Comparison of ENCODE assay signal across 11 cellular contexts in the genomic region with DNA sequence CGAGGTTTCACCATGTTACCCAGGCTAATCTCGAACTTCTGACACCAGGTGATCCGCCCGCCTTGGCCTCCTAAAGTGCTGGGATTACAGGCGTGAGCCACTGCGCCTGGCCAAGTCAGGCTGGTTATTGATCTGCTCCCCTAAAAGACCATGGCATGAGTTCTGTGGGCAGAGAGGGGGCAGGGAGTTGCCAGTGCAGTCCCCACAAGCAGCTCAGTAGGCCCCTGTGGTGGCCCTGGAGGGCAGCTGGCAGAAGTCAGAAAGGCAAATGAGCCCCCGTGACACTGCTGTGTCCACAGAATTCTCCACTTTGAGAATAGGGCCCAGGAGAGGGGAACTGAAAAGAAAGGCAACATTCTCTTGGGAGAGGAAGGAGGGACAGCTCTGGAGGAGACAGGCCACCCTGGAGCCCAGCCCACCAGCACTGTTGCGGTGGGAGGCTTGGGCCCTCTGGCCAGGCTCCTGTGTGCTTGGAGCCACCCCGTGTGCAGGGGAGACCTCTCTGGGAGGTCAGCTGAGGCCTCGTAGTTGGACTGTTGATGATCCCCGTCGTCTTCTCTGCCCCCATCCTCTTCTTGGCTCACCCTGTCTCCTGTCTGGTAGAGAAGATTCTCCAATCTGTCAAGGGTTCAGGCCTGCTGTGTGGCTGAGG. TPM values are rescaled to one million over a fixed set of nuclear protein-coding genes. Genes with fewer than 3 reads are reported as not detected.
DNase-seq lines count a peak whose midpoint lies in the region; ATAC-seq and TF ChIP-seq lines count a peak whose summit lies in the region.
"Had no signal": no experiment of that assay in that cellular context is flagged by ENCODE, and none has a peak within 500 bp of the region (broad histone marks: within the 10 kb centered on the region; RNA-seq: fewer than 3 reads in every experiment).

No MANE protein-coding gene starts in this region.

- H3K27me3 Mint-ChIP-seq in CD8-positive, alpha-beta memory T cell, result peaks cover 0 to 11% of the 10 kb centered on the region in 2 donors
- no peaks in the 10 kb centered on the region for H3K27me3 Mint-ChIP-seq in activated CD8-positive, alpha-beta T cell treated with anti-CD3 and anti-CD28 coated beads for 36 hours
- H3K27me3 Mint-ChIP-seq in immature natural killer cell (ENCODE audit: low read depth in 3 of 3), result peaks cover 33 to 61% (median 51%) of the 10 kb centered on the region in 3 donors

- POLR2A ChIA-PET in CD8-positive, alpha-beta memory T cell (lab: Charles Lee), result interaction anchor here (0.6 to 3.6 kb wide), 2 partner anchors 14 to 15 kb away, joined by 3 to 65 read pairs; partner anchors contain the start of gene CEMP1
- POLR2A ChIA-PET in activated CD8-positive, alpha-beta T cell treated with anti-CD3 and anti-CD28 coated beads for 36 hours (lab: Charles Lee), result interaction anchor here (0.9 to 6.2 kb wide), 3 partner anchors 9 to 363 kb away, joined by 3 to 67 read pairs (median 4); partner anchors contain the start of genes CEMP1 and TRAF7

- no peak for TF ChIP-seq CTCF in activated CD8-positive, alpha-beta T cell treated with anti-CD3 and anti-CD28 coated beads for 36 hours (IDR thresholded peaks at IDR 0.05)
- no peak for TF ChIP-seq CTCF in spleen (IDR thresholded peaks at IDR 0.05 in 8 of 11, conservative IDR thresholded peaks at IDR 0.05 in 3 of 11)

- DNase-seq in CD8-positive, alpha-beta memory T cell, result no peak
- no peak for DNase-seq in activated CD8-positive, alpha-beta T cell treated with anti-CD3 and anti-CD28 coated beads for 36 hours
- no peak for DNase-seq in immature natural killer cell
- peak; percentile 62 for DNase-seq in spleen
- no peak for DNase-seq in cerebellum (ENCODE audit: low spot score)
- DNase-seq in LoVo (ENCODE audit: low spot score), result no peak
- no peak for DNase-seq in activated CD4-positive, alpha-beta T cell treated with anti-CD3 and anti-CD28 coated beads, Interleukin-2, amount 50 U/mL, for 48 hours
- DNase-seq: dermis blood vessel endothelial cell; NCI-H774; stimulated activated CD4-positive, alpha-beta T cell treated with anti-CD3 and anti-CD28 coated beads, Interleukin-2, amount 100 ng/mL, for 48 hours had no signal

- no peak for TF ChIP-seq POLR2A in spleen (IDR thresholded peaks at IDR 0.05)

- peak overlapping the region in 7 of 8 donors; percentile 37 to 99 (median 72) for H3K27ac Mint-ChIP-seq in CD8-positive, alpha-beta memory T cell
- peak overlapping the region; percentile 96 for H3K27ac Mint-ChIP-seq in activated CD8-positive, alpha-beta T cell treated with anti-CD3 and anti-CD28 coated beads for 36 hours
- peak overlapping the region; percentile 21 to 86 (median 78) for H3K27ac Mint-ChIP-seq in immature natural killer cell

- peak overlapping the region in 5 of 7 donors; percentile 43 to 97 (median 88) for H3K4me3 Mint-ChIP-seq in CD8-positive, alpha-beta memory T cell
- no peak overlapping the region for H3K4me3 Mint-ChIP-seq in activated CD8-positive, alpha-beta T cell treated with anti-CD3 and anti-CD28 coated beads for 36 hours
- H3K4me3 Mint-ChIP-seq in immature natural killer cell, result peak overlapping the region in 2 of 5 donors; percentile 27 to 46

- no peak for ATAC-seq in activated CD8-positive, alpha-beta T cell treated with anti-CD3 and anti-CD28 coated beads for 36 hours
- no peak for ATAC-seq in GM21576 (IDR thresholded peaks at IDR 0.05; ENCODE audit: unreplicated experiment)

- peaks cover 8% of the 10 kb centered on the region for H3K36me3 ChIP-seq in CD8-positive, alpha-beta memory T cell (ENCODE audit: insufficient read depth, low read length)
- H3K36me3 ChIP-seq in spleen, result peaks cover 0 to 54% (median 10%) of the 10 kb centered on the region in 6 donors

- CTCF ChIA-PET in CD8-positive, alpha-beta memory T cell (lab: Charles Lee), result interaction anchor here (1.1 kb wide), 1 partner anchor 15 kb away, joined by 3 read pairs; no protein-coding TSS in a partner anchor
- CTCF ChIA-PET in activated CD8-positive, alpha-beta T cell treated with anti-CD3 and anti-CD28 coated beads for 36 hours (lab: Charles Lee), result no interaction called here

- no peaks in the 10 kb centered on the region for H3K27me3 ChIP-seq in CD8-positive, alpha-beta memory T cell (ENCODE audit: insufficient read depth, low read length, poor library complexity, severe bottlenecking)
- H3K27me3 ChIP-seq in spleen (replicated peaks in 1 of 7), result no peaks in the 10 kb centered on the region

- peaks cover 62% of the 10 kb centered on the region for H3K4me1 ChIP-seq in CD8-positive, alpha-beta memory T cell (ENCODE audit: insufficient read depth, low read length)
- peaks cover 55 to 83% (median 76%) of the 10 kb centered on the region in 6 donors for H3K4me1 ChIP-seq in spleen

- no peaks in the 10 kb centered on the region for H3K9me3 Mint-ChIP-seq in CD8-positive, alpha-beta memory T cell
- H3K9me3 Mint-ChIP-seq in activated CD8-positive, alpha-beta T cell treated with anti-CD3 and anti-CD28 coated beads for 36 hours, result no peaks in the 10 kb centered on the region
- no peaks in the 10 kb centered on the region for H3K9me3 Mint-ChIP-seq in immature natural killer cell

- peaks cover 57 to 69% (median 61%) of the 10 kb centered on the region in 3 donors for H3K4me1 Mint-ChIP-seq in CD8-positive, alpha-beta memory T cell
- peaks cover 54% of the 10 kb centered on the region for H3K4me1 Mint-ChIP-seq in activated CD8-positive, alpha-beta T cell treated with anti-CD3 and anti-CD28 coated beads for 36 hours (ENCODE audit: low read depth)
- H3K4me1 Mint-ChIP-seq in immature natural killer cell, result peaks cover 64 to 66% of the 10 kb centered on the region in 2 donors

- 78 to 86% (median 82%) methylated on average over 11 to 12 of the region's 12 CpGs for WGBS in spleen, 5 donors

- intact Hi-C loops in activated CD8-positive, alpha-beta T cell treated with anti-CD3 and anti-CD28 coated beads for 36 hours (cut with micrococcal nuclease), result no loop called here
- intact Hi-C loops in spleen (cut with DNase I; ENCODE audit: low total_unique reads), result no loop called here

- H3K36me3 Mint-ChIP-seq in CD8-positive, alpha-beta memory T cell, result peaks cover 0 to 55% (median 4%) of the 10 kb centered on the region in 3 donors
- H3K36me3 Mint-ChIP-seq in activated CD8-positive, alpha-beta T cell treated with anti-CD3 and anti-CD28 coated beads for 36 hours (ENCODE audit: low read depth), result peaks cover 19% of the 10 kb centered on the region
- H3K36me3 Mint-ChIP-seq in immature natural killer cell, result peaks cover 0 to 6% (median 0%) of the 10 kb centered on the region in 3 donors

- H3K27ac ChIP-seq in CD8-positive, alpha-beta memory T cell (ENCODE audit: low read depth, low read length), result no peak overlapping the region
- H3K27ac ChIP-seq in spleen, result peak overlapping the region in 7 of 8 donors; percentile 41 to 100 (median 100)

- no peak overlapping the region for H3K4me3 ChIP-seq in CD8-positive, alpha-beta memory T cell (ENCODE audit: low read length)
- H3K4me3 ChIP-seq in spleen, result peak overlapping the region in 1 of 8 donors; percentile 93

- H3K9me3 ChIP-seq in CD8-positive, alpha-beta memory T cell (ENCODE audit: low read length), result no peaks in the 10 kb centered on the region
- no peaks in the 10 kb centered on the region for H3K9me3 ChIP-seq in spleen

RNA-seq across cellular contexts. Expression of gene AMDHD2, which starts 2.1 kb away (rescaled TPM):
- total RNA-seq in CD8-positive, alpha-beta memory T cell, result 10 to 100 TPM; 34.1 to 35.5 TPM
- polyA plus RNA-seq in CD8-positive, alpha-beta memory T cell, result 21.2 TPM
- total RNA-seq in activated CD8-positive, alpha-beta T cell treated with anti-CD3 and anti-CD28 coated beads for 36 hours, result 10 to 100 TPM; 28.2 to 29.0 TPM
- 10 to 100 TPM; 13.7 to 18.6 (median 13.9) TPM for polyA plus RNA-seq in immature natural killer cell
- 10 to 100 TPM; 59.9 to 94.0 (median 70.9) TPM for total RNA-seq in spleen
- 10 to 100 TPM; 37.8 to 72.0 (median 38.5) TPM for polyA plus RNA-seq in spleen
- total RNA-seq in cerebellum, result 22.3 TPM

RNA-seq across cellular contexts. Expression of gene ATP6V0C, which starts 4.3 kb away (rescaled TPM):
- 100 to 1,000 TPM; 154 to 157 TPM for total RNA-seq in CD8-positive, alpha-beta memory T cell
- polyA plus RNA-seq in CD8-positive, alpha-beta memory T cell, result 101 TPM
- 10 to 100 TPM; 85.9 to 88.6 TPM for total RNA-seq in activated CD8-positive, alpha-beta T cell treated with anti-CD3 and anti-CD28 coated beads for 36 hours
- polyA plus RNA-seq in immature natural killer cell (100 to 1,000 TPM in 1 of 3 donors, 10 to 100 TPM in 2; 70.9 to 116 (median 90.8) TPM), spleen (100 to 1,000 TPM in 1 of 3 donors, 10 to 100 TPM in 2; 64.5 to 125 (median 99.7) TPM)
- total RNA-seq in spleen (100 to 1,000 TPM in 4 of 7 donors, 10 to 100 TPM in 3; 82.3 to 199 (median 156) TPM), cerebellum (23.9 TPM)

RNA-seq across cellular contexts. Expression of gene CEMP1, which starts 13.1 kb away (rescaled TPM):
- under 1 TPM in 1 of 2 experiments, not detected in 1; 0.16 TPM for total RNA-seq in CD8-positive, alpha-beta memory T cell
- polyA plus RNA-seq in CD8-positive, alpha-beta memory T cell, result 3.3 TPM
- not detected for total RNA-seq in activated CD8-positive, alpha-beta T cell treated with anti-CD3 and anti-CD28 coated beads for 36 hours
- polyA plus RNA-seq in immature natural killer cell (1 to 10 TPM in 2 of 3 donors, under 1 TPM in 1; 0.90 to 3.0 (median 3.0) TPM), spleen (1 to 10 TPM in 1 of 3 donors, under 1 TPM in 2; 0.70 to 1.5 (median 0.74) TPM)
- total RNA-seq in spleen (under 1 TPM in 2 of 7 donors, not detected in 5; 0.37 to 0.97 TPM), cerebellum (not detected)
- total RNA-seq: dermis blood vessel endothelial cell had no signal

RNA-seq across cellular contexts. Expression of gene PDPK1, which starts 19.7 kb away (rescaled TPM):
- 10 to 100 TPM; 56.8 to 58.5 TPM for total RNA-seq in CD8-positive, alpha-beta memory T cell
- 46.2 TPM for polyA plus RNA-seq in CD8-positive, alpha-beta memory T cell
- total RNA-seq in activated CD8-positive, alpha-beta T cell treated with anti-CD3 and anti-CD28 coated beads for 36 hours, result 10 to 100 TPM; 32.4 to 33.9 TPM
- 10 to 100 TPM; 26.3 to 48.8 (median 27.1) TPM for polyA plus RNA-seq in immature natural killer cell
- 10 to 100 TPM; 39.5 to 74.5 (median 56.8) TPM for total RNA-seq in spleen
- 10 to 100 TPM in 1 of 3 donors, 1 to 10 TPM in 2; 6.2 to 15.5 (median 6.2) TPM for polyA plus RNA-seq in spleen
- 29.7 TPM for total RNA-seq in cerebellum

RNA-seq across cellular contexts. Expression of gene TBC1D24, which starts 43.2 kb away (rescaled TPM):
- 10 to 100 TPM; 28.3 to 32.7 TPM for total RNA-seq in CD8-positive, alpha-beta memory T cell
- polyA plus RNA-seq in CD8-positive, alpha-beta memory T cell, result 3.5 TPM
- total RNA-seq in activated CD8-positive, alpha-beta T cell treated with anti-CD3 and anti-CD28 coated beads for 36 hours, result 10 to 100 TPM; 16.6 to 16.7 TPM
- polyA plus RNA-seq in immature natural killer cell, result 1 to 10 TPM; 1.1 to 4.5 (median 2.4) TPM
- total RNA-seq in spleen, result 10 to 100 TPM in 6 of 7 donors, 1 to 10 TPM in 1; 9.7 to 15.3 (median 12.8) TPM
- polyA plus RNA-seq in spleen, result 1 to 10 TPM; 2.2 to 5.1 (median 2.2) TPM
- total RNA-seq in cerebellum, result 30.4 TPM
